Comparison of ENCODE assay signal across 8 cellular contexts in genomic region chr7:65269150-65269856, GRCh38.
DNase-seq lines count a peak whose midpoint lies in the region; ATAC-seq and TF ChIP-seq lines count a peak whose summit lies in the region.

No MANE protein-coding gene starts in this region.

- peak overlapping the region; percentile 79 for H3K4me3 ChIP-seq in DOHH2 (ENCODE audit: low read length)
- H3K4me3 ChIP-seq in Peyer's patch = peak overlapping the region; percentile 21 to 34 (median 28)

- H3K4me2 ChIP-seq in DOHH2 (ENCODE audit: low read length) = peak overlapping the region; percentile 65

- TF ChIP-seq POLR2A in Peyer's patch (IDR thresholded peaks at IDR 0.05) = no peak

- H3K27ac Mint-ChIP-seq in brain = peak overlapping the region in 2 of 5 experiments; percentile 78 to 89

- no peaks in the 10 kb centered on the region for H3K9me3 ChIP-seq in DOHH2 (ENCODE audit: control insufficient read depth, insufficient read depth, low read length)
- peaks cover 0 to 1% (median 0%) of the 10 kb centered on the region in 4 donors for H3K9me3 ChIP-seq in Peyer's patch

- ATAC-seq in GM21390 (IDR thresholded peaks at IDR 0.05; ENCODE audit: unreplicated experiment) (peak; percentile 93), HG03457 (IDR thresholded peaks at IDR 0.05; ENCODE audit: unreplicated experiment) (no peak)

- no peaks in the 10 kb centered on the region for H4K20me1 ChIP-seq in DOHH2 (ENCODE audit: control insufficient read depth, insufficient read depth, low read depth, low read length)

- H3K79me2 ChIP-seq in DOHH2 (ENCODE audit: control insufficient read depth, low read length) = peaks cover 46% of the 10 kb centered on the region

- H3K36me3 Mint-ChIP-seq in brain = no peaks in the 10 kb centered on the region

- H3K36me3 ChIP-seq in DOHH2 (ENCODE audit: control insufficient read depth, low read length) (peaks cover 6% of the 10 kb centered on the region; the same call in 1 of the 2 replicates), Peyer's patch (no peaks in the 10 kb centered on the region)

- peaks cover 16% of the 10 kb centered on the region for H3K4me1 ChIP-seq in DOHH2 (ENCODE audit: control insufficient read depth, low read length)
- H3K4me1 ChIP-seq in Peyer's patch = peaks cover 0 to 8% (median 0%) of the 10 kb centered on the region in 4 donors

- peaks cover 19% of the 10 kb centered on the region for H3K4me1 Mint-ChIP-seq in brain

- peak; percentile 100 for DNase-seq in HuH-7 (ENCODE audit: low spot score)
- peak in 2 of 3 donors; percentile 35 to 56 for DNase-seq in Peyer's patch
- DNase-seq in kidney tubule cell (ENCODE audit: low spot score) = peak; percentile 71
- DNase-seq in stimulated activated CD8-positive, alpha-beta memory T cell treated with anti-CD3 and anti-CD28 coated beads, Interleukin-15, amount 100 ng/mL, for 48 hours (ENCODE audit: low read depth in 2 of 2) = peak; percentile 42 to 50

- H3K27ac ChIP-seq in DOHH2 (ENCODE audit: low read depth, low read length) (no peak overlapping the region), Peyer's patch (no peak overlapping the region)

- H3K9me3 Mint-ChIP-seq in brain = peaks cover 2 to 11% (median 5%) of the 10 kb centered on the region in 5 experiments

- no peak for TF ChIP-seq CTCF in DOHH2 (IDR thresholded peaks at IDR 0.05; ENCODE audit: low read depth, low read length, poor library complexity, severe bottlenecking)
- no peak for TF ChIP-seq CTCF in Peyer's patch (IDR thresholded peaks at IDR 0.05)
- no peak for TF ChIP-seq CTCF in brain (conservative IDR thresholded peaks at IDR 0.05)

- no peaks in the 10 kb centered on the region for H3K9me2 ChIP-seq in DOHH2 (replicated peaks; ENCODE audit: control insufficient read depth, low read length)

- no peaks in the 10 kb centered on the region; the same call in 1 of the 2 replicates for H3F3A ChIP-seq in DOHH2 (ENCODE audit: control insufficient read depth, insufficient read depth)

- H3K4me3 Mint-ChIP-seq in brain = peak overlapping the region; percentile 94 to 98 (median 95)

- peaks cover 28% of the 10 kb centered on the region for H3K27me3 Mint-ChIP-seq in brain

- H3K27me3 ChIP-seq in DOHH2 (ENCODE audit: control insufficient read depth, low read length) (no peaks in the 10 kb centered on the region), Peyer's patch (peaks cover 0 to 6% of the 10 kb centered on the region in 2 donors)

Comparison
In these comparisons a context has a peak if more than half of its experiments do, and no peak if none do; other contexts are left out.
1. DNase-seq: peak in every context shown above with its lines; median percentile 100 in HuH-7; 71 in kidney tubule cell; 46 in stimulated activated CD8-positive, alpha-beta memory T cell treated with anti-CD3 and anti-CD28 coated beads, Interleukin-15, amount 100 ng/mL, for 48 hours; 46 in Peyer's patch.